Comparison of ENCODE assay signal across 12 cellular contexts in genomic region chr4:30821891-30822612, GRCh38.
DNase-seq lines count a peak whose midpoint lies in the region; ATAC-seq, FAIRE-seq and TF ChIP-seq lines count a peak whose summit lies in the region.
"Had no signal": no experiment of that assay in that cellular context is flagged by ENCODE, and none has a peak within 500 bp of the region (broad histone marks: within the 10 kb centered on the region; RNA-seq: fewer than 3 reads in every experiment).

No MANE protein-coding gene starts in this region.

- peak; percentile 10 for DNase-seq in H54 (ENCODE audit: insufficient read length, low spot score)
- DNase-seq in NCI-H226: peak; percentile 63
- DNase-seq in dedifferentiated amniotic fluid mesenchymal stem cell (ENCODE audit: extremely low spot score): peak; percentile 46
- DNase-seq in NCI-H1417 (lab: John Stamatoyannopoulos, UW): no peak
- no peak for DNase-seq in middle frontal gyrus (ENCODE audit: extremely low spot score, low spot score)
- DNase-seq: activated T-cell treated with anti-CD3 and anti-CD28 coated beads, Interleukin-2, amount 50 U/mL, for 4 hours; CD8-positive, alpha-beta memory T cell; NCI-H345; substantia nigra had no signal

- TF ChIP-seq EP300 in neural cell (conservative IDR thresholded peaks at IDR 0.05; ENCODE audit: poor library complexity, severe bottlenecking): no peak

- no peaks in the 10 kb centered on the region for H3K36me3 ChIP-seq in neural cell (ENCODE audit: insufficient read depth, low read length)

- TF ChIP-seq CTCF in neural cell (IDR thresholded peaks at IDR 0.05; ENCODE audit: poor library complexity, severe bottlenecking): no peak

- no peaks in the 10 kb centered on the region for H3K9me3 ChIP-seq in neural cell (ENCODE audit: low read length)

- no peak overlapping the region for H3K4me2 ChIP-seq in neural cell (ENCODE audit: low read length)

- H4K20me1 ChIP-seq in neural cell (ENCODE audit: insufficient read depth): no peaks in the 10 kb centered on the region

- H2AFZ ChIP-seq in neural cell (ENCODE audit: low read depth, low read length): no peak overlapping the region

- no peak for TF ChIP-seq POLR2A in H54 (IDR thresholded peaks at IDR 0.05; ENCODE audit: low read depth, low read length)

- H3K9ac ChIP-seq in neural cell (ENCODE audit: low read length): peak overlapping the region; percentile 39

- no peak for TF ChIP-seq RAD21 in neural cell (conservative IDR thresholded peaks at IDR 0.05)

- no peak for ATAC-seq in GM19452 (IDR thresholded peaks at IDR 0.05; ENCODE audit: unreplicated experiment)
- ATAC-seq: activated T-cell treated with anti-CD3 and anti-CD28 coated beads, Interleukin-2, amount 50 U/mL, for 4 hours had no signal

- H3K79me2 ChIP-seq in neural cell (replicated peaks; ENCODE audit: insufficient read depth, low read length): no peaks in the 10 kb centered on the region

- H3K27ac ChIP-seq in neural cell (ENCODE audit: low read length): peak overlapping the region; percentile 84
- H3K27ac ChIP-seq: SK-N-MC had no signal

- H3K27me3 ChIP-seq in neural cell (ENCODE audit: insufficient read depth, low read depth, low read length): no peaks in the 10 kb centered on the region

- H3K4me3 ChIP-seq in neural cell (ENCODE audit: low read length): no peak overlapping the region
- H3K4me3 ChIP-seq: SK-N-MC had no signal

- H3K9me2 ChIP-seq in neural cell (ENCODE audit: insufficient read depth, low read length): no peaks in the 10 kb centered on the region

- FAIRE-seq in H54 (lab: Jason Lieb, UNC): peak; percentile 33

- peaks cover 4% of the 10 kb centered on the region for H3F3A ChIP-seq in neural cell (ENCODE audit: insufficient read depth, low read length, poor library complexity, severe bottlenecking)

TF ChIP-seq in neural cell, 6 proteins besides CTCF, POLR2A, EP300 and RAD21:
- TF ChIP-seq MXI1 (conservative IDR thresholded peaks at IDR 0.05; ENCODE audit: poor library complexity, severe bottlenecking) (no peak), POLR2AphosphoS5 (IDR thresholded peaks at IDR 0.05) (no peak), REST (IDR thresholded peaks at IDR 0.05; ENCODE audit: borderline replicate concordance) (no peak), TAF1 (IDR thresholded peaks at IDR 0.05; ENCODE audit: low read depth) (no peak), EZH2 (IDR thresholded peaks at IDR 0.05; ENCODE audit: borderline replicate concordance, insufficient read depth, low read length, poor library complexity, severe bottlenecking) (no peak), SMC3 (conservative IDR thresholded peaks at IDR 0.05; ENCODE audit: poor library complexity) (no peak)

Comparison
In these comparisons a context has a peak if more than half of its experiments do, and no peak if none do; other contexts are left out.
1. DNase-seq: peak in H54 (single experiment), NCI-H226 (single experiment) and dedifferentiated amniotic fluid mesenchymal stem cell (single experiment); none in NCI-H1417 (0 of 3) and middle frontal gyrus (single experiment).